27 cellular contexts compared by ENCODE assay signal in genomic region chr11:125202977-125203376, GRCh38. TPM values are rescaled to one million over a fixed set of nuclear protein-coding genes. Genes with fewer than 3 reads are reported as not detected.
"Had no signal": no experiment of that assay in that cellular context is flagged by ENCODE, and none has a peak within 500 bp of the region (broad histone marks: within the 10 kb centered on the region; RNA-seq: fewer than 3 reads in every experiment).

No MANE protein-coding gene starts in this region.

- ATAC-seq: activated T-cell treated with anti-CD3 and anti-CD28 coated beads, Interleukin-2, amount 50 U/mL, for 4 hours; activated T-helper 17 cell treated with anti-CD3 and anti-CD28 coated beads, Interleukin-2, amount 50 U/mL, for 72 hours; T-cell had no signal

- DNase-seq: activated B cell treated with CpG ODN at 0.5 μM for 24 hours; activated CD4-positive, alpha-beta memory T cell treated with anti-CD3 and anti-CD28 coated beads for 36 hours; activated CD4-positive, alpha-beta T cell treated with anti-CD3 and anti-CD28 coated beads for 1 hour; activated CD4-positive, alpha-beta T cell treated with anti-CD3 and anti-CD28 coated beads, Interleukin-2, amount 10 ng/mL, durations not matched to agents 7 days and 5 days; activated CD8-positive, alpha-beta memory T cell treated with anti-CD3 and anti-CD28 coated beads for 24 hours; activated gamma-delta T cell; activated naive CD4-positive, alpha-beta T cell treated with anti-CD3 and anti-CD28 coated beads for 36 hours; activated T-cell treated with anti-CD3 and anti-CD28 coated beads, Interleukin-2, amount 50 U/mL, for 4 hours; amygdala; KG1; NCI-H1092; NCI-H1417; NCI-H2029; NCI-H2107; NCI-H345; NCI-H510A; NCI-H526 treated with DMSO at 0.1 percent for 48 hours; NCI-H82; T-cell; T-helper 2 cell; T1000 had no signal

- H3K4me1 Mint-ChIP-seq: activated B cell treated with CpG ODN at 0.5 μM for 24 hours; activated CD4-positive, alpha-beta T cell treated with anti-CD3 and anti-CD28 coated beads, Interleukin-2, amount 10 ng/mL, durations not matched to agents 7 days and 5 days; activated T-helper 17 cell treated with anti-CD3 and anti-CD28 coated beads, Interleukin-2, amount 50 U/mL, for 72 hours; T-cell had no signal

- H3K4me3 ChIP-seq: SK-N-MC had no signal

- H3K27ac Mint-ChIP-seq: activated B cell treated with CpG ODN at 0.5 μM for 24 hours; activated CD4-positive, alpha-beta memory T cell treated with anti-CD3 and anti-CD28 coated beads for 36 hours; activated CD4-positive, alpha-beta T cell treated with anti-CD3 and anti-CD28 coated beads, Interleukin-2, amount 10 ng/mL, durations not matched to agents 7 days and 5 days; activated naive CD4-positive, alpha-beta T cell treated with anti-CD3 and anti-CD28 coated beads for 36 hours; activated naive CD8-positive, alpha-beta T cell; activated T-helper 17 cell treated with anti-CD3 and anti-CD28 coated beads, Interleukin-2, amount 50 U/mL, for 72 hours; T-cell had no signal

- H3K27ac ChIP-seq: SK-N-MC had no signal

- H3K4me3 Mint-ChIP-seq: activated B cell treated with CpG ODN at 0.5 μM for 24 hours; activated CD4-positive, alpha-beta memory T cell treated with anti-CD3 and anti-CD28 coated beads for 36 hours; activated CD4-positive, alpha-beta T cell treated with anti-CD3 and anti-CD28 coated beads, Interleukin-2, amount 10 ng/mL, durations not matched to agents 7 days and 5 days; activated naive CD4-positive, alpha-beta T cell treated with anti-CD3 and anti-CD28 coated beads for 36 hours; activated naive CD8-positive, alpha-beta T cell; activated T-cell treated with anti-CD3 and anti-CD28 coated beads, Interleukin-2, amount 50 U/mL, for 4 hours; activated T-helper 17 cell treated with anti-CD3 and anti-CD28 coated beads, Interleukin-2, amount 50 U/mL, for 72 hours; T-cell had no signal

- H3K9me3 Mint-ChIP-seq: activated B cell treated with CpG ODN at 0.5 μM for 24 hours; activated CD4-positive, alpha-beta memory T cell treated with anti-CD3 and anti-CD28 coated beads for 36 hours; activated CD4-positive, alpha-beta T cell treated with anti-CD3 and anti-CD28 coated beads, Interleukin-2, amount 10 ng/mL, durations not matched to agents 7 days and 5 days; activated naive CD4-positive, alpha-beta T cell treated with anti-CD3 and anti-CD28 coated beads for 36 hours; activated T-cell treated with anti-CD3 and anti-CD28 coated beads, Interleukin-2, amount 50 U/mL, for 4 hours; activated T-helper 17 cell treated with anti-CD3 and anti-CD28 coated beads, Interleukin-2, amount 50 U/mL, for 72 hours; T-cell had no signal

- H3K36me3 Mint-ChIP-seq: activated CD4-positive, alpha-beta memory T cell treated with anti-CD3 and anti-CD28 coated beads for 36 hours; activated naive CD8-positive, alpha-beta T cell; T-cell had no signal

- FAIRE-seq: TTC549 had no signal

RNA-seq across cellular contexts. Expression of gene PKNOX2, which starts 38.4 kb away (rescaled TPM):
- total RNA-seq: activated B cell treated with CpG ODN at 0.5 μM for 24 hours; activated CD4-positive, alpha-beta memory T cell treated with anti-CD3 and anti-CD28 coated beads for 36 hours; activated CD4-positive, alpha-beta T cell treated with anti-CD3 and anti-CD28 coated beads, Interleukin-2, amount 10 ng/mL, durations not matched to agents 7 days and 5 days; activated naive CD4-positive, alpha-beta T cell treated with anti-CD3 and anti-CD28 coated beads for 36 hours; activated T-helper 17 cell treated with anti-CD3 and anti-CD28 coated beads, Interleukin-2, amount 50 U/mL, for 72 hours; M059J; OCI-LY7 had no signal
